8 cellular contexts compared by ENCODE assay signal in genomic region chr17:7234100-7235012, GRCh38. TPM values are rescaled to one million over a fixed set of nuclear protein-coding genes. Genes with fewer than 3 reads are reported as not detected.
A peak's percentile ranks its signal among the peaks of the same experiment; 100 is the strongest.
DNase-seq lines count a peak whose midpoint lies in the region; ATAC-seq and TF ChIP-seq lines count a peak whose summit lies in the region.

Gene DVL2, minus strand, starts transcription at chr17:7234517. Its CDS starts 255 bp downstream, at chr17:7234262.

- H3K4me3 Mint-ChIP-seq in T-helper 17 cell = peak within 1 kb of the TSS; percentile 92
- H3K4me3 Mint-ChIP-seq in progenitor cell of endocrine pancreas (ENCODE audit: low read depth) = peak within 1 kb of the TSS; percentile 94

- H3K36me3 Mint-ChIP-seq in T-helper 17 cell (ENCODE audit: low read depth) (peaks cover 9% of the 10 kb centered on the region), progenitor cell of endocrine pancreas (ENCODE audit: insufficient read depth) (peaks cover 14% of the 10 kb centered on the region)

- no peaks in the 10 kb centered on the region for H3K9me3 Mint-ChIP-seq in progenitor cell of endocrine pancreas (ENCODE audit: low read depth)

- H3K27me3 ChIP-seq in heart right ventricle (no peaks in the 10 kb centered on the region), upper lobe of left lung (no peaks in the 10 kb centered on the region)

- H3K4me3 ChIP-seq in GM12865 (ENCODE audit: low read depth, low read length) (peak within 1 kb of the TSS; percentile 96), heart right ventricle (peak within 1 kb of the TSS; percentile 57 to 94 (median 86)), upper lobe of left lung (peak within 1 kb of the TSS; percentile 60 to 94 (median 82))

- DNase-seq in GM12865 (ENCODE audit: low read depth) (peak; percentile 97), NCI-H146 (lab: John Stamatoyannopoulos, UW) (peak; percentile 93), T-helper 17 cell (peak; percentile 90 to 92 (median 91)), amniotic stem cell (lab: John Stamatoyannopoulos, UW) (peak; percentile 87), heart right ventricle (peak; percentile 94 to 96), progenitor cell of endocrine pancreas (ENCODE audit: low spot score, unreplicated experiment) (peak; percentile 88), upper lobe of left lung (peak; percentile 96 to 97)

- peak within 1 kb of the TSS; percentile 31 to 95 (median 86) for H3K27ac ChIP-seq in heart right ventricle
- H3K27ac ChIP-seq in upper lobe of left lung = peak within 1 kb of the TSS; percentile 75 to 92 (median 84)

- peak in 1 of 4 donors; percentile 75 for TF ChIP-seq EP300 in upper lobe of left lung (IDR thresholded peaks at IDR 0.05)

- 1% methylated on average over 56 to 74 of the region's 74 CpGs for WGBS in heart right ventricle, 2 donors
- whole genome bisulfite sequencing in upper lobe of left lung, 2 donors = 1 to 4% methylated on average over 13 to 42 of the region's 74 CpGs

- H3K27ac Mint-ChIP-seq in T-helper 17 cell (peak within 1 kb of the TSS; percentile 100), progenitor cell of endocrine pancreas (peak within 1 kb of the TSS; percentile 98)

- H3K9me3 ChIP-seq in T-helper 17 cell (ENCODE audit: control insufficient read depth, low read length, poor library complexity, severe bottlenecking) = no peaks in the 10 kb centered on the region
- H3K9me3 ChIP-seq in heart right ventricle = no peaks in the 10 kb centered on the region
- H3K9me3 ChIP-seq in upper lobe of left lung = no peaks in the 10 kb centered on the region

- intact Hi-C loops in heart right ventricle (cut with DNase I) = no loop called here

- peaks cover 42% of the 10 kb centered on the region for H3K4me1 Mint-ChIP-seq in T-helper 17 cell
- peaks cover 28% of the 10 kb centered on the region for H3K4me1 Mint-ChIP-seq in progenitor cell of endocrine pancreas (ENCODE audit: low read depth)

- H3K27me3 Mint-ChIP-seq in T-helper 17 cell (no peaks in the 10 kb centered on the region), progenitor cell of endocrine pancreas (no peaks in the 10 kb centered on the region)

- H3K4me1 ChIP-seq in heart right ventricle (peaks cover 0 to 56% (median 41%) of the 10 kb centered on the region in 9 donors), upper lobe of left lung (peaks cover 18 to 58% (median 37%) of the 10 kb centered on the region in 4 donors)

- TF ChIP-seq CTCF in GM12865 (IDR thresholded peaks at IDR 0.05; ENCODE audit: insufficient read depth, low read depth, low read length, missing control alignments) = no peak
- no peak for TF ChIP-seq CTCF in heart right ventricle (IDR thresholded peaks at IDR 0.05)
- no peak for TF ChIP-seq CTCF in progenitor cell of endocrine pancreas (IDR thresholded peaks at IDR 0.05; ENCODE audit: unreplicated experiment)
- TF ChIP-seq CTCF in upper lobe of left lung (IDR thresholded peaks at IDR 0.05) = peak in 3 of 6 experiments; percentile 24 to 51 (median 35)

- H3K36me3 ChIP-seq in heart right ventricle (peaks cover 0 to 35% (median 11%) of the 10 kb centered on the region in 9 donors), upper lobe of left lung (peaks cover 6 to 28% (median 26%) of the 10 kb centered on the region in 4 donors)

- peak in 3 of 4 donors; percentile 59 to 89 (median 78) for TF ChIP-seq POLR2A in upper lobe of left lung (IDR thresholded peaks at IDR 0.05)

- ATAC-seq in HG02763 (IDR thresholded peaks at IDR 0.05; ENCODE audit: unreplicated experiment) (peak; percentile 47), T-helper 17 cell (peak; percentile 63), heart right ventricle (peak; percentile 64 to 79 (median 71)), upper lobe of left lung (ENCODE audit: low FRiP score in 2 of 2) (peak; percentile 54 to 80)

RNA-seq across cellular contexts. Expression of gene DVL2, which starts in this region (rescaled TPM):
- total RNA-seq in T-helper 17 cell = 10 to 100 TPM; 37.0 to 46.9 TPM
- total RNA-seq in heart right ventricle = 10 to 100 TPM; 14.1 to 25.6 (median 18.0) TPM
- 10 to 100 TPM in 1 of 2 donors, 1 to 10 TPM in 1; 10.0 to 23.0 TPM for polyA plus RNA-seq in heart right ventricle
- total RNA-seq in progenitor cell of endocrine pancreas = 104 TPM in 2 replicates
- total RNA-seq in upper lobe of left lung = 10 to 100 TPM; 40.4 to 70.2 (median 42.4) TPM

Comparison
In these comparisons a context has a peak if more than half of its experiments do, and no peak if none do; other contexts are left out.
1. Peak in every context shown above with its lines: DNase-seq, ATAC-seq, H3K4me3 ChIP-seq and H3K27ac ChIP-seq.